In genomic region chr17:78674595-78675315, GRCh38 we compare ENCODE assay signal across 16 cellular contexts.
DNase-seq lines count a peak whose midpoint lies in the region; ATAC-seq, FAIRE-seq and TF ChIP-seq lines count a peak whose summit lies in the region.
"Had no signal": no experiment of that assay in that cellular context is flagged by ENCODE, and none has a peak within 500 bp of the region (broad histone marks: within the 10 kb centered on the region; RNA-seq: fewer than 3 reads in every experiment).

No MANE protein-coding gene starts in this region.

- H3K27ac ChIP-seq in keratinocyte (ENCODE audit: control insufficient read depth, insufficient read depth, low read length), result peak overlapping the region; percentile 11
- H3K27ac ChIP-seq: BLaER1, left ventricle myocardium inferior, stomach had no signal

- H3K9me3 Mint-ChIP-seq in stimulated activated naive CD8-positive, alpha-beta T cell treated with anti-CD3 and anti-CD28 coated beads, Interleukin-15, amount 100 ng/mL, for 72 hours, result no peaks in the 10 kb centered on the region

- no peak overlapping the region for H3K4me3 ChIP-seq in BE2C (ENCODE audit: low read depth, low read length)
- H3K4me3 ChIP-seq in keratinocyte (ENCODE audit: control insufficient read depth in 2 of 3, extremely low read depth in 1 of 3, insufficient read depth in 2 of 3, low read depth in 1 of 3, low read length in 3 of 3), result no peak overlapping the region
- H3K4me3 ChIP-seq: BLaER1, left ventricle myocardium inferior, stomach had no signal

- H2AFZ ChIP-seq in keratinocyte (ENCODE audit: control insufficient read depth, low read length), result no peak overlapping the region

- H3K36me3 ChIP-seq in BE2C, result peaks cover 14% of the 10 kb centered on the region
- H3K36me3 ChIP-seq in keratinocyte (ENCODE audit: control insufficient read depth in 2 of 2, extremely low read depth in 1 of 2, insufficient read depth in 2 of 2, low read length in 2 of 2), result peaks cover 23 to 48% of the 10 kb centered on the region in 2 experiments

- H3K4me3 Mint-ChIP-seq in stimulated activated naive CD8-positive, alpha-beta T cell treated with anti-CD3 and anti-CD28 coated beads, Interleukin-15, amount 100 ng/mL, for 72 hours, result no peak overlapping the region

- peak; percentile 53 for TF ChIP-seq POLR2A in GM12891 (IDR thresholded peaks at IDR 0.05; ENCODE audit: low read depth, low read length)

- no peaks in the 10 kb centered on the region for H3K9me1 ChIP-seq in keratinocyte (ENCODE audit: control insufficient read depth, extremely low read depth, insufficient read depth, low read length)

- peaks cover 6% of the 10 kb centered on the region for H3K4me1 Mint-ChIP-seq in stimulated activated naive CD8-positive, alpha-beta T cell treated with anti-CD3 and anti-CD28 coated beads, Interleukin-15, amount 100 ng/mL, for 72 hours

- peak; percentile 18; the same call in 1 of the 2 replicates for TF ChIP-seq CTCF in BE2C (IDR thresholded peaks at IDR 0.05; ENCODE audit: low read depth, low read length)
- TF ChIP-seq CTCF in keratinocyte (optimal IDR thresholded peaks at IDR 0.05 in 1 of 3, IDR thresholded peaks at IDR 0.05 in 1 of 3, conservative IDR thresholded peaks at IDR 0.05 in 1 of 3; ENCODE audit: extremely low read depth in 1 of 3, insufficient read depth in 2 of 3, low read length in 3 of 3), result peak in 1 of 3 experiments; percentile 13

- no peak for DNase-seq in BE2C
- no peak for DNase-seq in GM12891 (ENCODE audit: insufficient read length, low spot score)
- DNase-seq in NCI-H774 (lab: John Stamatoyannopoulos, UW), result peak; percentile 56
- DNase-seq in keratinocyte (ENCODE audit: low read depth, low spot score), result no peak
- no peak for DNase-seq in middle frontal gyrus (ENCODE audit: extremely low spot score, low spot score)
- DNase-seq in NCI-H82 (lab: John Stamatoyannopoulos, UW), result no peak
- no peak for DNase-seq in stimulated activated naive CD8-positive, alpha-beta T cell treated with anti-CD3 and anti-CD28 coated beads, Interleukin-15, amount 100 ng/mL, for 72 hours
- no peak for DNase-seq in SW 1271 (lab: John Stamatoyannopoulos, UW)
- DNase-seq: effector memory CD4-positive, alpha-beta T cell; IMR-90; left ventricle myocardium inferior; NCI-H2171 treated with DMSO at 0.1 percent for 48 hours; SHP77; stimulated activated CD4-positive, alpha-beta T cell treated with anti-CD3 and anti-CD28 coated beads, Interleukin-1b, Interleukin-23, amount 100 ng/mL, for 48 hours; stomach had no signal

- H3K9ac ChIP-seq in keratinocyte (ENCODE audit: control insufficient read depth, extremely low read depth, insufficient read depth, low read length), result no peak overlapping the region
- H3K9ac ChIP-seq: BLaER1 had no signal

- H3K9me3 ChIP-seq in BE2C (no peaks in the 10 kb centered on the region), keratinocyte (ENCODE audit: control insufficient read depth, low read depth, low read length) (no peaks in the 10 kb centered on the region)
- H3K9me3 ChIP-seq: BLaER1, left ventricle myocardium inferior, stomach had no signal

- peaks cover 6% of the 10 kb centered on the region for H3K79me2 ChIP-seq in keratinocyte (ENCODE audit: control insufficient read depth, insufficient read depth, low read length)

- no peaks in the 10 kb centered on the region for H4K20me1 ChIP-seq in keratinocyte (ENCODE audit: control insufficient read depth, extremely low read depth, insufficient read depth, low read length)
- H4K20me1 ChIP-seq: BLaER1 had no signal

- no peaks in the 10 kb centered on the region for H3K27me3 Mint-ChIP-seq in stimulated activated naive CD8-positive, alpha-beta T cell treated with anti-CD3 and anti-CD28 coated beads, Interleukin-15, amount 100 ng/mL, for 72 hours

- FAIRE-seq in GM12891 (lab: Jason Lieb, UNC) (no peak), keratinocyte (lab: Jason Lieb, UNC) (no peak)

- no peak for ATAC-seq in stimulated activated naive CD8-positive, alpha-beta T cell treated with anti-CD3 and anti-CD28 coated beads, Interleukin-15, amount 100 ng/mL, for 72 hours

- no peaks in the 10 kb centered on the region for H3K4me1 ChIP-seq in BE2C
- peaks cover 49% of the 10 kb centered on the region for H3K4me1 ChIP-seq in keratinocyte (ENCODE audit: control insufficient read depth, extremely low read depth, insufficient read depth, low read length)
- H3K4me1 ChIP-seq: BLaER1 had no signal

- peak overlapping the region; percentile 29 for H3K4me2 ChIP-seq in keratinocyte (ENCODE audit: control insufficient read depth, extremely low read depth, insufficient read depth, low read depth, low read length)
- H3K4me2 ChIP-seq: BLaER1 had no signal

- H3K27me3 ChIP-seq in BE2C (no peaks in the 10 kb centered on the region), keratinocyte (ENCODE audit: control insufficient read depth, extremely low read depth, insufficient read depth, low read length) (no peaks in the 10 kb centered on the region)
- H3K27me3 ChIP-seq: BLaER1, stomach had no signal

- no peak overlapping the region for H3K27ac Mint-ChIP-seq in stimulated activated naive CD8-positive, alpha-beta T cell treated with anti-CD3 and anti-CD28 coated beads, Interleukin-15, amount 100 ng/mL, for 72 hours

- dilution Hi-C loops in keratinocyte (cut with MboI; ENCODE audit: extremely low pct_ligation_motif_present, low sequenced_read_pairs), result no loop called here

TF ChIP-seq in GM12891, 5 proteins besides CTCF, POLR2A, EP300 and RAD21:
- TF ChIP-seq POU2F2 (IDR thresholded peaks at IDR 0.05; ENCODE audit: low read depth, low read length) (no peak), SPI1 (IDR thresholded peaks at IDR 0.05; ENCODE audit: low read depth, low read length) (no peak), PAX5 (IDR thresholded peaks at IDR 0.05; ENCODE audit: insufficient read depth, low read length, severe bottlenecking) (no peak), POLR2AphosphoS5 (IDR thresholded peaks at IDR 0.05; ENCODE audit: low read depth, low read length) (no peak; the same call in none of the 2 replicates), TAF1 (IDR thresholded peaks at IDR 0.05; ENCODE audit: low read depth, low read length) (no peak)
